15 cellular contexts compared by ENCODE assay signal in genomic region chr9:24095246-24095645, GRCh38.
DNase-seq lines count a peak whose midpoint lies in the region.
"Had no signal": no experiment of that assay in that cellular context is flagged by ENCODE, and none has a peak within 500 bp of the region (broad histone marks: within the 10 kb centered on the region; RNA-seq: fewer than 3 reads in every experiment).

No MANE protein-coding gene starts in this region.

- DNase-seq in NCI-H2171 treated with DMSO at 0.1 percent for 48 hours (lab: John Stamatoyannopoulos, UW) (peak; percentile 10), NCI-H2171 (lab: John Stamatoyannopoulos, UW) (no peak), NCI-H69 (lab: John Stamatoyannopoulos, UW) (peak; percentile 11), cerebellum (ENCODE audit: low spot score) (peak; percentile 63), immature natural killer cell (no peak), retina (no peak), kidney tubule cell (ENCODE audit: low spot score) (no peak)
- DNase-seq: AML-193; Caco-2; Calu3; CD4-positive, alpha-beta T cell; CD8-positive, alpha-beta T cell; DMS79 treated with DMSO at 0.1 percent for 48 hours; GDM1 had no signal

- no peak overlapping the region for H3K4me3 Mint-ChIP-seq in immature natural killer cell
- H3K4me3 Mint-ChIP-seq: B cell; CD4-positive, alpha-beta T cell; CD8-positive, alpha-beta T cell had no signal

- H3K4me1 Mint-ChIP-seq in immature natural killer cell = no peaks in the 10 kb centered on the region
- H3K4me1 Mint-ChIP-seq: B cell had no signal

- H3K27ac Mint-ChIP-seq in immature natural killer cell = no peak overlapping the region
- H3K27ac Mint-ChIP-seq: B cell; CD4-positive, alpha-beta T cell; CD8-positive, alpha-beta T cell had no signal

- H3K9me3 Mint-ChIP-seq in immature natural killer cell = peaks cover 3 to 48% (median 23%) of the 10 kb centered on the region in 6 donors

- no peaks in the 10 kb centered on the region for H3K36me3 Mint-ChIP-seq in immature natural killer cell
- H3K36me3 Mint-ChIP-seq: CD8-positive, alpha-beta T cell had no signal

- peaks cover 0 to 4% (median 0%) of the 10 kb centered on the region in 3 donors for H3K27me3 Mint-ChIP-seq in immature natural killer cell (ENCODE audit: low read depth in 3 of 3)
- H3K27me3 Mint-ChIP-seq: B cell; CD4-positive, alpha-beta T cell had no signal

Comparison
In these comparisons a context has a peak if more than half of its experiments do, and no peak if none do; other contexts are left out.
1. DNase-seq: peak in NCI-H2171 treated with DMSO at 0.1 percent for 48 hours (single experiment), NCI-H69 (single experiment) and cerebellum (single experiment); none in NCI-H2171 (single experiment), immature natural killer cell (0 of 3), retina (single experiment) and kidney tubule cell (single experiment).